ENCODE assay signal across 9 cellular contexts in genomic region chr15:39918688-39919385, GRCh38. TPM values are rescaled to one million over a fixed set of nuclear protein-coding genes. Genes with fewer than 3 reads are reported as not detected.
DNase-seq lines count a peak whose midpoint lies in the region; ATAC-seq and TF ChIP-seq lines count a peak whose summit lies in the region.
"Had no signal": no experiment of that assay in that cellular context is flagged by ENCODE, and none has a peak within 500 bp of the region (broad histone marks: within the 10 kb centered on the region; RNA-seq: fewer than 3 reads in every experiment).

No MANE protein-coding gene starts in this region.

- TF ChIP-seq CTCF in AG10803 (conservative IDR thresholded peaks at IDR 0.05; ENCODE audit: low read length): no peak
- no peak for TF ChIP-seq CTCF in choroid plexus epithelial cell (conservative IDR thresholded peaks at IDR 0.05; ENCODE audit: low read depth, low read length)

- peak; percentile 94 for DNase-seq in AG10803 (ENCODE audit: low read depth)
- DNase-seq in HT1080 (ENCODE audit: low read depth): peak; percentile 77
- peak; percentile 87 for DNase-seq in choroid plexus epithelial cell (ENCODE audit: low read depth)
- peak; percentile 51 for DNase-seq in myocyte (ENCODE audit: low read depth)
- DNase-seq in DMS153 treated with DMSO at 0.1 percent for 48 hours (lab: John Stamatoyannopoulos, UW; ENCODE audit: unreplicated experiment): no peak
- no peak for DNase-seq in ecto neural progenitor cell (ENCODE audit: low spot score)
- DNase-seq: MV-4-11 had no signal

- H3K4me3 ChIP-seq in AG10803 (ENCODE audit: low read length) (peak overlapping the region; percentile 94), choroid plexus epithelial cell (ENCODE audit: low read depth, low read length) (peak overlapping the region; percentile 79)

- ATAC-seq in HG02885 (IDR thresholded peaks at IDR 0.05; ENCODE audit: poor library complexity, unreplicated experiment) (no peak), GM18502 (IDR thresholded peaks at IDR 0.05; ENCODE audit: poor library complexity, unreplicated experiment) (no peak)

RNA-seq across cellular contexts. Expression of gene GPR176, which starts 1.2 kb away (rescaled TPM):
- total RNA-seq in HT1080 (2014; rRNA removed; shearing (Covaris generic)): 50.0 and 58.1 TPM in 2 replicates
- 39.6 and 42.7 TPM in 2 replicates for polyA plus RNA-seq in HT1080 (2015; cell fraction: cytosol; rRNA removed)
- polyA plus RNA-seq in HT1080 (2015; cell fraction: nucleus; rRNA removed): 22.3 and 22.9 TPM in 2 replicates
- total RNA-seq in myocyte: 28.1 and 32.6 TPM in 2 replicates
- 18.5 TPM for polyA plus RNA-seq in myocyte (2012)

RNA-seq across cellular contexts. Expression of gene EIF2AK4, which starts 15.1 kb away (rescaled TPM):
- total RNA-seq in HT1080 (2014; rRNA removed; shearing (Covaris generic)): 57.7 and 65.6 TPM in 2 replicates
- 61.2 and 77.3 TPM in 2 replicates for polyA plus RNA-seq in HT1080 (2015; cell fraction: cytosol; rRNA removed)
- polyA plus RNA-seq in HT1080 (2015; cell fraction: nucleus; rRNA removed): 40.0 and 44.4 TPM in 2 replicates
- total RNA-seq in myocyte: 68.3 and 70.0 TPM in 2 replicates
- polyA plus RNA-seq in myocyte (2012): 32.0 TPM

Comparison
In these comparisons a context has a peak if more than half of its experiments do, and no peak if none do; other contexts are left out.
1. DNase-seq: peak in AG10803 (single experiment), HT1080 (single experiment), choroid plexus epithelial cell (single experiment) and myocyte (single experiment); none in DMS153 treated with DMSO at 0.1 percent for 48 hours (single experiment) and ecto neural progenitor cell (single experiment).